Comparison of ENCODE assay signal across 10 cellular contexts in the genomic region with DNA sequence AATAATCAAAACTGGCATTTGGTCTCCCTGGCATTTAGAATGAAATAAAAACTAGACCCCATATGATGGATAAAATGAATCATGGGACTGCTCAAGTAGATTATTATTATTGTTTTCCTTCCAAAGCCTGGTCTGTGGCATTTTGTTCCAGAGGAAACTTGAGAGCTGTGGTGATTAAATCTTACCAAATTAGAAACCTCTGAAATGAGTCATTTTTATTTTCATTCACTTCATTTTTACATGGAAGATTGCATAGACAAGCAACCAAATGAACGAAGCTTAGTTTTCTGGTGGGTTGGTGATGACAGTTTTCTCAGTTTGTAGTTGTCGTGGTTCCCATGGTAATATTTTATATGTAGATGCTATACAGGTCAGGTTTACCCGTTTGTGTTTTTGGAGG. TPM values are rescaled to one million over a fixed set of nuclear protein-coding genes. Genes with fewer than 3 reads are reported as not detected.
DNase-seq lines count a peak whose midpoint lies in the region; ATAC-seq and TF ChIP-seq lines count a peak whose summit lies in the region.
"Had no signal": no experiment of that assay in that cellular context is flagged by ENCODE, and none has a peak within 500 bp of the region (broad histone marks: within the 10 kb centered on the region; RNA-seq: fewer than 3 reads in every experiment).

No MANE protein-coding gene starts in this region.

- DNase-seq in activated naive CD8-positive, alpha-beta T cell treated with anti-CD3 and anti-CD28 coated beads, Interleukin-2, amount 50 U/mL, for 24 hours: no peak
- no peak for DNase-seq in osteocyte (ENCODE audit: extremely low spot score, unreplicated experiment)
- DNase-seq in NCI-H1436 (lab: John Stamatoyannopoulos, UW): no peak
- no peak for DNase-seq in NCI-H345 (lab: John Stamatoyannopoulos, UW)
- DNase-seq in NCI-H1436 treated with DMSO at 0.1 percent for 48 hours (lab: John Stamatoyannopoulos, UW): no peak
- DNase-seq: activated CD4-positive, alpha-beta T cell treated with anti-CD3 and anti-CD28 coated beads for 1 hour; NCI-H524 treated with DMSO at 0.1 percent for 48 hours had no signal

- no peaks in the 10 kb centered on the region for H3K27me3 Mint-ChIP-seq in activated naive CD8-positive, alpha-beta T cell treated with anti-CD3 and anti-CD28 coated beads, Interleukin-2, amount 50 U/mL, for 24 hours
- no peaks in the 10 kb centered on the region for H3K27me3 Mint-ChIP-seq in osteocyte (ENCODE audit: unreplicated experiment)

- H3K4me1 Mint-ChIP-seq in activated naive CD8-positive, alpha-beta T cell treated with anti-CD3 and anti-CD28 coated beads, Interleukin-2, amount 50 U/mL, for 24 hours: peaks cover 85% of the 10 kb centered on the region
- H3K4me1 Mint-ChIP-seq in osteocyte (ENCODE audit: unreplicated experiment): peaks cover 42% of the 10 kb centered on the region

- ATAC-seq in GM18511 (IDR thresholded peaks at IDR 0.05; ENCODE audit: unreplicated experiment) (peak; percentile 39), HG02938 (IDR thresholded peaks at IDR 0.05; ENCODE audit: unreplicated experiment) (peak; percentile 76), GM21576 (IDR thresholded peaks at IDR 0.05; ENCODE audit: unreplicated experiment) (no peak)
- peak; percentile 92 for ATAC-seq in activated naive CD8-positive, alpha-beta T cell treated with anti-CD3 and anti-CD28 coated beads, Interleukin-2, amount 50 U/mL, for 24 hours

- peaks cover 32% of the 10 kb centered on the region for H3K36me3 Mint-ChIP-seq in activated naive CD8-positive, alpha-beta T cell treated with anti-CD3 and anti-CD28 coated beads, Interleukin-2, amount 50 U/mL, for 24 hours (ENCODE audit: low read depth)
- H3K36me3 Mint-ChIP-seq in osteocyte (ENCODE audit: unreplicated experiment): peaks cover 10% of the 10 kb centered on the region

- peak overlapping the region; percentile 65 for H3K4me3 Mint-ChIP-seq in activated naive CD8-positive, alpha-beta T cell treated with anti-CD3 and anti-CD28 coated beads, Interleukin-2, amount 50 U/mL, for 24 hours
- no peak overlapping the region for H3K4me3 Mint-ChIP-seq in osteocyte (ENCODE audit: unreplicated experiment)

- H3K27ac Mint-ChIP-seq in activated naive CD8-positive, alpha-beta T cell treated with anti-CD3 and anti-CD28 coated beads, Interleukin-2, amount 50 U/mL, for 24 hours: peak overlapping the region; percentile 95
- H3K27ac Mint-ChIP-seq in osteocyte (ENCODE audit: unreplicated experiment): peak overlapping the region; percentile 21

- no peak for TF ChIP-seq CTCF in osteocyte (IDR thresholded peaks at IDR 0.05)

- H3K9me3 Mint-ChIP-seq in activated naive CD8-positive, alpha-beta T cell treated with anti-CD3 and anti-CD28 coated beads, Interleukin-2, amount 50 U/mL, for 24 hours: peaks cover 8% of the 10 kb centered on the region
- H3K9me3 Mint-ChIP-seq in osteocyte (ENCODE audit: unreplicated experiment): peaks cover 11% of the 10 kb centered on the region

RNA-seq across cellular contexts. Expression of a gene that starts 23.4 kb away (rescaled TPM):
- 267 and 289 TPM in 2 replicates for total RNA-seq in osteocyte
